In the genomic region with DNA sequence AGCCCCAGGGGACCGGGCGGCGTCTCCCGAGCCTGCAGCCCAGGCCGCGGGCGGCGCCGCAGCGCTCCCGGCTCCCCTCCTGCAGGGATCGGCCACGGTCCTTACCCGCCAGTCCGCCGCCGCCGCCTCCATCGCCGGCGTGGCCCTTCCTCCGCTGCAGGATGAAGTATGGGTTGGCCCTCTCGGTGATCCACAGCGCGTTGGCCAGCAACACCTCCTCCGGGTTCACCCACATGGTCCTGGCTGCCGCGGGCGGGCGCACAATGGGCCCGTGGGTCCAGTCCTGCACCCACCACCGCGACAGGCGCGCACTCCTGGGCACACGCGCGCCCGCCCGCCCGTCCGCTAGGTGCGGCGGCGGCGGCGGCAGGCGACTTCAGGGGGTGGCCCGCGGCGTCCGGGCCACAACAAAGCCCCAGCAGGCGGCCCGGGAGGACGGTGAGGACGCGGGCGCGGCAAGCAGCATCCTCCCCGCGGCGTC, we compare ENCODE assay signal across 8 cellular contexts. TPM values are rescaled to one million over a fixed set of nuclear protein-coding genes. Genes with fewer than 3 reads are reported as not detected.
DNase-seq lines count a peak whose midpoint lies in the region; ATAC-seq and TF ChIP-seq lines count a peak whose summit lies in the region.

No MANE protein-coding gene starts in this region.

- H3K9me3 ChIP-seq in gastroesophageal sphincter, result no peaks in the 10 kb centered on the region
- H3K9me3 ChIP-seq in neural cell (ENCODE audit: low read length), result no peaks in the 10 kb centered on the region

- peaks cover 49% of the 10 kb centered on the region for H3K79me2 ChIP-seq in neural cell (replicated peaks; ENCODE audit: insufficient read depth, low read length)

- TF ChIP-seq RAD21 in neural cell (conservative IDR thresholded peaks at IDR 0.05), result no peak

- TF ChIP-seq CTCF in gastroesophageal sphincter (IDR thresholded peaks at IDR 0.05) (peak in 3 of 4 experiments; percentile 13 to 29 (median 25)), neural cell (IDR thresholded peaks at IDR 0.05; ENCODE audit: poor library complexity, severe bottlenecking) (no peak)

- DNase-seq in NCI-H510A (lab: John Stamatoyannopoulos, UW), result peak; percentile 45
- DNase-seq in NCI-H510A treated with DMSO at 0.1 percent for 48 hours (lab: John Stamatoyannopoulos, UW), result no peak
- DNase-seq in HPDE6-E6E7 (ENCODE audit: extremely low spot score), result peak; percentile 40
- DNase-seq in activated CD8-positive, alpha-beta T cell treated with anti-CD3 and anti-CD28 coated beads, Interleukin-2, amount 10 ng/mL, durations not matched to agents 7 days and 5 days, result peak; percentile 22
- DNase-seq in KG1 (lab: John Stamatoyannopoulos, UW), result no peak

- peak overlapping the region; percentile 83 for H2AFZ ChIP-seq in neural cell (ENCODE audit: low read depth, low read length)

- CTCF ChIA-PET in activated CD8-positive, alpha-beta T cell treated with anti-CD3 and anti-CD28 coated beads, Interleukin-2, amount 10 ng/mL, durations not matched to agents 7 days and 5 days (lab: Charles Lee), result no interaction called here

- H3K27me3 ChIP-seq in gastroesophageal sphincter (no peaks in the 10 kb centered on the region), neural cell (ENCODE audit: insufficient read depth, low read depth, low read length) (no peaks in the 10 kb centered on the region)

- peak; percentile 49 for ATAC-seq in GM21423 (IDR thresholded peaks at IDR 0.05; ENCODE audit: unreplicated experiment)
- peak; percentile 67 for ATAC-seq in activated CD8-positive, alpha-beta T cell treated with anti-CD3 and anti-CD28 coated beads, Interleukin-2, amount 10 ng/mL, durations not matched to agents 7 days and 5 days
- ATAC-seq in gastroesophageal sphincter, result peak; percentile 57

- H3K27ac Mint-ChIP-seq in activated CD8-positive, alpha-beta T cell treated with anti-CD3 and anti-CD28 coated beads, Interleukin-2, amount 10 ng/mL, durations not matched to agents 7 days and 5 days, result no peak overlapping the region

- WGBS in gastroesophageal sphincter (ENCODE audit: low coverage in 1 of 2), 2 donors, result 0% methylated on average over 18 of the region's 62 CpGs; no CpG with 5 or more reads in 1 of the 2 donors

- H3K9me2 ChIP-seq in neural cell (ENCODE audit: insufficient read depth, low read length), result no peaks in the 10 kb centered on the region

- H3K4me1 Mint-ChIP-seq in activated CD8-positive, alpha-beta T cell treated with anti-CD3 and anti-CD28 coated beads, Interleukin-2, amount 10 ng/mL, durations not matched to agents 7 days and 5 days (ENCODE audit: low read depth), result peaks cover 3% of the 10 kb centered on the region

- H3K27me3 Mint-ChIP-seq in activated CD8-positive, alpha-beta T cell treated with anti-CD3 and anti-CD28 coated beads, Interleukin-2, amount 10 ng/mL, durations not matched to agents 7 days and 5 days (ENCODE audit: low read depth), result peaks cover 52% of the 10 kb centered on the region

- H3K4me3 ChIP-seq in gastroesophageal sphincter (peak overlapping the region; percentile 77 to 88), neural cell (ENCODE audit: low read length) (peak overlapping the region; percentile 100)

- no peaks in the 10 kb centered on the region for H3K9me3 Mint-ChIP-seq in activated CD8-positive, alpha-beta T cell treated with anti-CD3 and anti-CD28 coated beads, Interleukin-2, amount 10 ng/mL, durations not matched to agents 7 days and 5 days (ENCODE audit: insufficient read depth)

- TF ChIP-seq EP300 in gastroesophageal sphincter (IDR thresholded peaks at IDR 0.05), result no peak
- TF ChIP-seq EP300 in neural cell (conservative IDR thresholded peaks at IDR 0.05; ENCODE audit: poor library complexity, severe bottlenecking), result no peak

- no peak overlapping the region for H3K4me2 ChIP-seq in neural cell (ENCODE audit: low read length)

- TF ChIP-seq POLR2A in gastroesophageal sphincter (IDR thresholded peaks at IDR 0.05), result peak in 1 of 2 donors; percentile 34

- H3F3A ChIP-seq in neural cell (ENCODE audit: insufficient read depth, low read length, poor library complexity, severe bottlenecking), result peaks cover 2% of the 10 kb centered on the region

- H3K4me1 ChIP-seq in gastroesophageal sphincter, result peaks cover 0 to 37% (median 0%) of the 10 kb centered on the region in 3 donors

- peak overlapping the region; percentile 78 to 95 (median 94) for H3K27ac ChIP-seq in gastroesophageal sphincter
- peak overlapping the region; percentile 95 for H3K27ac ChIP-seq in neural cell (ENCODE audit: low read length)

- no peaks in the 10 kb centered on the region for H4K20me1 ChIP-seq in neural cell (ENCODE audit: insufficient read depth)

- peak overlapping the region; percentile 98 for H3K9ac ChIP-seq in neural cell (ENCODE audit: low read length)

- POLR2A ChIA-PET in activated CD8-positive, alpha-beta T cell treated with anti-CD3 and anti-CD28 coated beads, Interleukin-2, amount 10 ng/mL, durations not matched to agents 7 days and 5 days (lab: Charles Lee), result no interaction called here

- no peaks in the 10 kb centered on the region for H3K36me3 Mint-ChIP-seq in activated CD8-positive, alpha-beta T cell treated with anti-CD3 and anti-CD28 coated beads, Interleukin-2, amount 10 ng/mL, durations not matched to agents 7 days and 5 days (ENCODE audit: low read depth)

- no peak overlapping the region for H3K4me3 Mint-ChIP-seq in activated CD8-positive, alpha-beta T cell treated with anti-CD3 and anti-CD28 coated beads, Interleukin-2, amount 10 ng/mL, durations not matched to agents 7 days and 5 days

- H3K36me3 ChIP-seq in gastroesophageal sphincter, result no peaks in the 10 kb centered on the region
- no peaks in the 10 kb centered on the region for H3K36me3 ChIP-seq in neural cell (ENCODE audit: insufficient read depth, low read length)

TF ChIP-seq in neural cell, 6 proteins besides CTCF, POLR2A, EP300 and RAD21:
- TF ChIP-seq SMC3 (conservative IDR thresholded peaks at IDR 0.05; ENCODE audit: poor library complexity) (no peak), MXI1 (conservative IDR thresholded peaks at IDR 0.05; ENCODE audit: poor library complexity, severe bottlenecking) (peak; percentile 80), POLR2AphosphoS5 (IDR thresholded peaks at IDR 0.05) (peak; percentile 24)
- TF ChIP-seq, protein P1, sequence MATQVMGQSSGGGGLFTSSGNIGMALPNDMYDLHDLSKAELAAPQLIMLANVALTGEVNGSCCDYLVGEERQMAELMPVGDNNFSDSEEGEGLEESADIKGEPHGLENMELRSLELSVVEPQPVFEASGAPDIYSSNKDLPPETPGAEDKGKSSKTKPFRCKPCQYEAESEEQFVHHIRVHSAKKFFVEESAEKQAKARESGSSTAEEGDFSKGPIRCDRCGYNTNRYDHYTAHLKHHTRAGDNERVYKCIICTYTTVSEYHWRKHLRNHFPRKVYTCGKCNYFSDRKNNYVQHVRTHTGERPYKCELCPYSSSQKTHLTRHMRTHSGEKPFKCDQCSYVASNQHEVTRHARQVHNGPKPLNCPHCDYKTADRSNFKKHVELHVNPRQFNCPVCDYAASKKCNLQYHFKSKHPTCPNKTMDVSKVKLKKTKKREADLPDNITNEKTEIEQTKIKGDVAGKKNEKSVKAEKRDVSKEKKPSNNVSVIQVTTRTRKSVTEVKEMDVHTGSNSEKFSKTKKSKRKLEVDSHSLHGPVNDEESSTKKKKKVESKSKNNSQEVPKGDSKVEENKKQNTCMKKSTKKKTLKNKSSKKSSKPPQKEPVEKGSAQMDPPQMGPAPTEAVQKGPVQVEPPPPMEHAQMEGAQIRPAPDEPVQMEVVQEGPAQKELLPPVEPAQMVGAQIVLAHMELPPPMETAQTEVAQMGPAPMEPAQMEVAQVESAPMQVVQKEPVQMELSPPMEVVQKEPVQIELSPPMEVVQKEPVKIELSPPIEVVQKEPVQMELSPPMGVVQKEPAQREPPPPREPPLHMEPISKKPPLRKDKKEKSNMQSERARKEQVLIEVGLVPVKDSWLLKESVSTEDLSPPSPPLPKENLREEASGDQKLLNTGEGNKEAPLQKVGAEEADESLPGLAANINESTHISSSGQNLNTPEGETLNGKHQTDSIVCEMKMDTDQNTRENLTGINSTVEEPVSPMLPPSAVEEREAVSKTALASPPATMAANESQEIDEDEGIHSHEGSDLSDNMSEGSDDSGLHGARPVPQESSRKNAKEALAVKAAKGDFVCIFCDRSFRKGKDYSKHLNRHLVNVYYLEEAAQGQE (IDR thresholded peaks at IDR 0.05; ENCODE audit: borderline replicate concordance), result peak; percentile 27

RNA-seq across cellular contexts. Expression of a gene that starts 0.3 kb away (rescaled TPM):
- not detected for total RNA-seq in activated CD8-positive, alpha-beta T cell treated with anti-CD3 and anti-CD28 coated beads, Interleukin-2, amount 10 ng/mL, durations not matched to agents 7 days and 5 days
- 10 to 100 TPM; 10.9 to 23.8 (median 16.6) TPM for total RNA-seq in gastroesophageal sphincter
- polyA plus RNA-seq in neural cell, result 42.8 and 46.8 TPM in 2 replicates
- polyA minus RNA-seq in neural cell, result 98.4 and 111 TPM in 2 replicates

Comparison
In these comparisons a context has a peak if more than half of its experiments do, and no peak if none do; other contexts are left out.
1. DNase-seq: peak in NCI-H510A (single experiment), HPDE6-E6E7 (single experiment) and activated CD8-positive, alpha-beta T cell treated with anti-CD3 and anti-CD28 coated beads, Interleukin-2, amount 10 ng/mL, durations not matched to agents 7 days and 5 days (single experiment); none in NCI-H510A treated with DMSO at 0.1 percent for 48 hours (single experiment) and KG1 (single experiment).
2. RNA of a gene that starts 0.3 kb away (total RNA-seq): 10.9 to 23.8 TPM in gastroesophageal sphincter; not detected in activated CD8-positive, alpha-beta T cell treated with anti-CD3 and anti-CD28 coated beads, Interleukin-2, amount 10 ng/mL, durations not matched to agents 7 days and 5 days; every median in the first group is over 10 times any median in the second.
3. Peak in every context shown above with its lines, with median percentiles within 50 percentile points of each other: ATAC-seq.